In the genomic region with DNA sequence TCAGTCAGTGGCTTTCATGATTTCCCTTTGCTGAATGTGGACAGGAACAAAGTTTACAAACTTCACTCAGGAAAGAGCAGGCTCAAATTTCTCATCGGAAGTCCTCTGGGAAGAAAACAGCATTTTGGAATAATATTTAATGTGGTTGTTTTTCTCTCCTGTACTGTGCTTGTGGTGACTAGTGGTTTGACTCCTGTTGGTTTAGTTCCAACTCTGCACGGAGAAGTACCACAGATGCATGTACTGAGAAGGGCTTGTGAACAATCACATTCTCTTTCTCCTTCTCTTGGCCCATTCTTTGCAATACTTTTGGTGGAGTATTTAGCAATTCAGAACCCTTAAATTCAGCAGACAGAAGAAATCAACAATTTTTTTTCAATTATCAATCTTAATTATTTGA, we compare ENCODE assay signal across 16 cellular contexts. TPM values are rescaled to one million over a fixed set of nuclear protein-coding genes. Genes with fewer than 3 reads are reported as not detected.
A peak's percentile ranks its signal among the peaks of the same experiment; 100 is the strongest.
DNase-seq lines count a peak whose midpoint lies in the region; ATAC-seq and TF ChIP-seq lines count a peak whose summit lies in the region.
"Had no signal": no experiment of that assay in that cellular context is flagged by ENCODE, and none has a peak within 500 bp of the region (broad histone marks: within the 10 kb centered on the region; RNA-seq: fewer than 3 reads in every experiment).

No MANE protein-coding gene starts in this region.

- no peak overlapping the region for H3K4me3 ChIP-seq in astrocyte of the cerebellum (ENCODE audit: low read depth, low read length)
- H3K4me3 ChIP-seq in heart right ventricle: no peak overlapping the region
- H3K4me3 ChIP-seq: skin epidermis had no signal

- no peaks in the 10 kb centered on the region for H3K36me3 ChIP-seq in heart right ventricle

- peak overlapping the region in 8 of 10 donors; percentile 1 to 51 (median 26) for H3K27ac ChIP-seq in heart right ventricle
- H3K27ac ChIP-seq: 22Rv1 had no signal

- no peaks in the 10 kb centered on the region for H3K27me3 ChIP-seq in heart right ventricle

- DNase-seq in DMS 273 (lab: John Stamatoyannopoulos, UW; ENCODE audit: unreplicated experiment) (peak; percentile 48), DMS 273 treated with DMSO at 0.1 percent for 48 hours (lab: John Stamatoyannopoulos, UW) (no peak), astrocyte of the cerebellum (ENCODE audit: low read depth) (peak; percentile 92), heart right ventricle (no peak), smooth muscle cell of the brain vasculature (ENCODE audit: low read depth, low spot score) (peak; percentile 64), mucosa of gallbladder (ENCODE audit: low spot score) (no peak), hepatic stellate cell (ENCODE audit: low spot score) (no peak)
- DNase-seq in effector CD8-positive, alpha-beta T cell (lab: John Stamatoyannopoulos, UW): no peak
- DNase-seq: cerebellar nuclear complex, COR-L47, Kasumi-1, kidney had no signal

- in situ Hi-C loops in astrocyte of the cerebellum (cut with HindIII; ENCODE audit: low sequenced_read_pairs): no loop called here

- TF ChIP-seq CTCF in astrocyte of the cerebellum (IDR thresholded peaks at IDR 0.05; ENCODE audit: low read depth, low read length, missing control alignments) (no peak), heart right ventricle (IDR thresholded peaks at IDR 0.05) (no peak)

- 21 to 29% methylated on average over 2 of the region's 2 CpGs for WGBS in heart right ventricle, 2 donors

- intact Hi-C loops in heart right ventricle (cut with DNase I): no loop called here

- ATAC-seq in heart right ventricle: peak in 6 of 8 donors; percentile 42 to 72 (median 65)

- H3K4me1 ChIP-seq in heart right ventricle: peaks cover 0 to 66% (median 52%) of the 10 kb centered on the region in 9 donors

- no peaks in the 10 kb centered on the region for H3K9me3 ChIP-seq in heart right ventricle

RNA-seq across cellular contexts. Expression of a gene that starts 13.3 kb away (rescaled TPM):
- 100 to 1,000 TPM in 2 of 10 donors, 10 to 100 TPM in 8; 59.0 to 100 (median 84.1) TPM for total RNA-seq in heart right ventricle
- polyA plus RNA-seq in heart right ventricle: 10 to 100 TPM; 28.0 to 32.6 TPM
- 28.8 TPM for total RNA-seq in mucosa of gallbladder
- total RNA-seq: activated T-helper 1 cell treated with anti-CD3 and anti-CD28 coated beads, Interleukin-12 subunit alpha, Interleukin-12 subunit beta, Interleukin-2, Interleukin-4 antibody, amounts not matched to agents 30 ng/mL and 10 ng/mL and 1 ng/mL, durations not matched to agents 14 hours and 24 hours and 36 hours; T-helper 1 cell treated with Interleukin-12 subunit alpha and Interleukin-12 subunit beta and Interleukin-4 antibody, amounts not matched to agents 30 ng/mL and 1 ng/mL, for 36 hours had no signal

Comparison
In these comparisons a context has a peak if more than half of its experiments do, and no peak if none do; other contexts are left out.
1. DNase-seq: peak in DMS 273 (single experiment), astrocyte of the cerebellum (single experiment) and smooth muscle cell of the brain vasculature (single experiment); none in DMS 273 treated with DMSO at 0.1 percent for 48 hours (single experiment), heart right ventricle (0 of 2), mucosa of gallbladder (single experiment), hepatic stellate cell (single experiment) and effector CD8-positive, alpha-beta T cell (single experiment).